Comparison of ENCODE assay signal across 1 cellular context in genomic region chr17:37844977-37845293, GRCh38.
TF ChIP-seq lines count a peak whose summit lies in the region.

No MANE protein-coding gene starts in this region.

TF ChIP-seq in endothelial cell of umbilical vein, 7 proteins besides CTCF, POLR2A, EP300 and RAD21 (continued from another document):
- no peak for TF ChIP-seq EZH2 (IDR thresholded peaks at IDR 0.05; ENCODE audit: borderline replicate concordance, low read depth, low read length, severe bottlenecking)
